20 cellular contexts compared by ENCODE assay signal in the genomic region with DNA sequence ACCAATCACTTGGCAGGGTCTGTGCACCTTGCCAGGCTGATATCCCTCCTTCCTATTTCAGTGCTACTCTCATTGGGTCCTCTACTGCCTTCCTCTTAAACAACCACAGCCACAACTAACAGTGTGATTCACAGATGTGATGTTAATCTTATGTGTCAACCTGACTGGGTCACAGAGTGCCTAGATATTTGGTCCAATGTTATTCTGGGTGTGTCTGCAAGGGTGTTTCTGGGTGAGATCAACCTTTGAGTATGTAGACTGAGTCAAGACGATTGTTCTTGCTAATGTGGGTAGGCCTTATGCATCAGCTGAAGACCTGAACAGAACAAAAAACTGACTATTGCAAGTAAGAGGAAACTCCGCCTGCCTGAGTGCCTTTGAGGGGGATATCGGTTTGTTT. TPM values are rescaled to one million over a fixed set of nuclear protein-coding genes. Genes with fewer than 3 reads are reported as not detected.
DNase-seq lines count a peak whose midpoint lies in the region; ATAC-seq and TF ChIP-seq lines count a peak whose summit lies in the region.
"Had no signal": no experiment of that assay in that cellular context is flagged by ENCODE, and none has a peak within 500 bp of the region (broad histone marks: within the 10 kb centered on the region; RNA-seq: fewer than 3 reads in every experiment).

No MANE protein-coding gene starts in this region.

- H3K9me3 ChIP-seq in esophagus squamous epithelium (no peaks in the 10 kb centered on the region), psoas muscle (no peaks in the 10 kb centered on the region), suprapubic skin (no peaks in the 10 kb centered on the region)
- H3K9me3 ChIP-seq: BLaER1 had no signal

- peak overlapping the region in 3 of 4 donors; percentile 57 to 89 (median 85) for H3K27ac ChIP-seq in esophagus squamous epithelium
- peak overlapping the region; percentile 43 for H3K27ac ChIP-seq in psoas muscle
- H3K27ac ChIP-seq in suprapubic skin: no peak overlapping the region
- H3K27ac ChIP-seq: BLaER1 had no signal

- intact Hi-C loops in esophagus squamous epithelium (cut with DNase I) (no loop called here), psoas muscle (cut with DNase I) (no loop called here)

- 37 to 75% methylated on average over 3 of the region's 3 CpGs for WGBS in esophagus squamous epithelium, 2 donors
- 62 to 76% (median 63%) methylated on average over 3 of the region's 3 CpGs for WGBS in psoas muscle, 3 donors
- 45% methylated on average over 3 of the region's 3 CpGs for WGBS in suprapubic skin

- no peaks in the 10 kb centered on the region for H3K36me3 ChIP-seq in esophagus squamous epithelium
- no peaks in the 10 kb centered on the region for H3K36me3 ChIP-seq in psoas muscle (ENCODE audit: insufficient read depth in 1 of 2, low read depth in 1 of 2)
- H3K36me3 ChIP-seq in suprapubic skin: no peaks in the 10 kb centered on the region
- H3K36me3 ChIP-seq: BLaER1 had no signal

- DNase-seq in Daoy (ENCODE audit: low read depth) (peak; percentile 3), epithelial cell of esophagus (ENCODE audit: low read depth) (peak; percentile 33), esophagus squamous epithelium (lab: John Stamatoyannopoulos, UW) (no peak), psoas muscle (no peak), suprapubic skin (ENCODE audit: low spot score in 2 of 2) (no peak), GM03348 (ENCODE audit: low spot score) (no peak), NCI-H1694 treated with DMSO at 0.1 percent for 48 hours (lab: John Stamatoyannopoulos, UW) (no peak)
- DNase-seq: 8988T; CD4-positive, alpha-beta memory T cell; DMS153; DMS79; GF-D8; HCEC 1CT had no signal

- no peak for TF ChIP-seq EP300 in suprapubic skin (IDR thresholded peaks at IDR 0.05)

- peak in 3 of 4 donors; percentile 26 to 52 (median 49) for ATAC-seq in psoas muscle
- ATAC-seq: GM12878, GM23338 had no signal

- peaks cover 0 to 53% (median 4%) of the 10 kb centered on the region in 3 donors for H3K4me1 ChIP-seq in esophagus squamous epithelium
- peaks cover 14% of the 10 kb centered on the region for H3K4me1 ChIP-seq in psoas muscle
- peaks cover 11% of the 10 kb centered on the region for H3K4me1 ChIP-seq in suprapubic skin
- H3K4me1 ChIP-seq: BLaER1 had no signal

- TF ChIP-seq CTCF in epithelial cell of esophagus (IDR thresholded peaks at IDR 0.05; ENCODE audit: insufficient read depth, low read depth, low read length, missing control alignments) (no peak), esophagus squamous epithelium (IDR thresholded peaks at IDR 0.05) (no peak), psoas muscle (IDR thresholded peaks at IDR 0.05) (no peak), suprapubic skin (IDR thresholded peaks at IDR 0.05) (no peak)

- peaks cover 0 to 6% (median 0%) of the 10 kb centered on the region in 4 donors for H3K27me3 ChIP-seq in esophagus squamous epithelium
- H3K27me3 ChIP-seq in psoas muscle (ENCODE audit: insufficient read depth in 3 of 3, low read length in 2 of 3): no peaks in the 10 kb centered on the region
- H3K27me3 ChIP-seq in suprapubic skin: no peaks in the 10 kb centered on the region
- H3K27me3 ChIP-seq: BLaER1 had no signal

- no peak overlapping the region for H3K4me3 ChIP-seq in epithelial cell of esophagus (ENCODE audit: low read length)
- H3K4me3 ChIP-seq in esophagus squamous epithelium: no peak overlapping the region
- H3K4me3 ChIP-seq in psoas muscle: no peak overlapping the region
- H3K4me3 ChIP-seq in suprapubic skin: no peak overlapping the region
- H3K4me3 ChIP-seq: BLaER1, GM12878, GM23338 had no signal

- TF ChIP-seq POLR2A in esophagus squamous epithelium (IDR thresholded peaks at IDR 0.05): no peak
- TF ChIP-seq POLR2A in suprapubic skin (IDR thresholded peaks at IDR 0.05): no peak

RNA-seq across cellular contexts. Expression of a gene that starts 51.2 kb away (rescaled TPM):
- total RNA-seq in Daoy (2014; rRNA removed; shearing (Covaris generic)): 0.15 and 0.23 TPM in 2 replicates
- under 1 TPM; 0.18 to 0.91 (median 0.56) TPM for total RNA-seq in esophagus squamous epithelium
- total RNA-seq in psoas muscle: 1 to 10 TPM in 2 of 4 donors, under 1 TPM in 2; 0.32 to 2.1 (median 0.74) TPM
- polyA plus RNA-seq in psoas muscle: 1 to 10 TPM in 2 of 3 donors, under 1 TPM in 1; 0.46 to 6.1 (median 1.7) TPM
- total RNA-seq in suprapubic skin: 10 to 100 TPM in 2 of 4 donors, 1 to 10 TPM in 2; 6.1 to 11.6 (median 9.1) TPM
- total RNA-seq: A673; CD4-positive, alpha-beta memory T cell; GM12878; GM23338; HT-29 had no signal
- polyA plus RNA-seq: AG04450; CD14-positive monocyte; CD4-positive, alpha-beta memory T cell; GM12878 had no signal

Comparison
In these comparisons a context has a peak if more than half of its experiments do, and no peak if none do; other contexts are left out.
1. DNase-seq: peak in Daoy (single experiment) and epithelial cell of esophagus (single experiment); none in esophagus squamous epithelium (single experiment), psoas muscle (0 of 2), suprapubic skin (0 of 2), GM03348 (single experiment) and NCI-H1694 treated with DMSO at 0.1 percent for 48 hours (single experiment).